Comparison of ENCODE assay signal across 1 cellular context in genomic region chr16:68590201-68590994, GRCh38.
A peak's percentile ranks its signal among the peaks of the same experiment; 100 is the strongest.
TF ChIP-seq lines count a peak whose summit lies in the region.

No MANE protein-coding gene starts in this region.

TF ChIP-seq in HepG2, 621 proteins besides CTCF, POLR2A, EP300 and RAD21 (continues in another document):
- TF ChIP-seq, protein P1, sequence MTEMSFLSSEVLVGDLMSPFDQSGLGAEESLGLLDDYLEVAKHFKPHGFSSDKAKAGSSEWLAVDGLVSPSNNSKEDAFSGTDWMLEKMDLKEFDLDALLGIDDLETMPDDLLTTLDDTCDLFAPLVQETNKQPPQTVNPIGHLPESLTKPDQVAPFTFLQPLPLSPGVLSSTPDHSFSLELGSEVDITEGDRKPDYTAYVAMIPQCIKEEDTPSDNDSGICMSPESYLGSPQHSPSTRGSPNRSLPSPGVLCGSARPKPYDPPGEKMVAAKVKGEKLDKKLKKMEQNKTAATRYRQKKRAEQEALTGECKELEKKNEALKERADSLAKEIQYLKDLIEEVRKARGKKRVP (CRISPR knock-in tag; IDR thresholded peaks at IDR 0.05), result 0 out of 4 replicates have a peak, but pooled peaks of 1 of the 2 experiments have one; percentile 13
- no peak for TF ChIP-seq RARG (CRISPR knock-in tag; IDR thresholded peaks at IDR 0.05; ENCODE audit: low read depth)
- no peak for TF ChIP-seq GTF2F1 (IDR thresholded peaks at IDR 0.05; ENCODE audit: low read length)
- no peak for TF ChIP-seq ZNF607 (CRISPR knock-in tag; IDR thresholded peaks at IDR 0.05; ENCODE audit: borderline replicate concordance)
- no peak for TF ChIP-seq CHD2 (IDR thresholded peaks at IDR 0.05; ENCODE audit: low read depth, low read length)
- no peak for TF ChIP-seq MTF1 (CRISPR knock-in tag; IDR thresholded peaks at IDR 0.05)
- TF ChIP-seq ZBTB7A (CRISPR knock-in tag; IDR thresholded peaks at IDR 0.05), result peak; percentile 27; the same call in 1 of the 2 replicates
- no peak for TF ChIP-seq IRF2 (CRISPR knock-in tag; IDR thresholded peaks at IDR 0.05)
- TF ChIP-seq, protein P2, sequence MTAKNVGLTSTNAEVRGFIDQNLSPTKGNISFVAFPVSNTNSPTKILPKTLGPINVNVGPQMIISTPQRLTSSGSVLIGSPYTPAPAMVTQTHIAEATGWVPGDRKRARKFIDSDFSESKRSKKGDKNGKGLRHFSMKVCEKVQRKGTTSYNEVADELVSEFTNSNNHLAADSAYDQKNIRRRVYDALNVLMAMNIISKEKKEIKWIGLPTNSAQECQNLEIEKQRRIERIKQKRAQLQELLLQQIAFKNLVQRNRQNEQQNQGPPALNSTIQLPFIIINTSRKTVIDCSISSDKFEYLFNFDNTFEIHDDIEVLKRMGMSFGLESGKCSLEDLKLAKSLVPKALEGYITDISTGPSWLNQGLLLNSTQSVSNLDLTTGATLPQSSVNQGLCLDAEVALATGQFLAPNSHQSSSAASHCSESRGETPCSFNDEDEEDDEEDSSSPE (CRISPR knock-in tag; IDR thresholded peaks at IDR 0.05), result 0 out of 2 replicates have a peak, but pooled peaks have one; percentile 32
- peak; percentile 35; the same call in 1 of the 2 replicates for TF ChIP-seq ZBTB26 (CRISPR knock-in tag; IDR thresholded peaks at IDR 0.05; ENCODE audit: borderline replicate concordance)
- TF ChIP-seq RXRB (CRISPR knock-in tag; IDR thresholded peaks at IDR 0.05; ENCODE audit: borderline replicate concordance), result 0 out of 2 replicates have a peak, but pooled peaks have one; percentile 32
- TF ChIP-seq ZFP1 (CRISPR knock-in tag; IDR thresholded peaks at IDR 0.05), result no peak
- TF ChIP-seq, protein P3, sequence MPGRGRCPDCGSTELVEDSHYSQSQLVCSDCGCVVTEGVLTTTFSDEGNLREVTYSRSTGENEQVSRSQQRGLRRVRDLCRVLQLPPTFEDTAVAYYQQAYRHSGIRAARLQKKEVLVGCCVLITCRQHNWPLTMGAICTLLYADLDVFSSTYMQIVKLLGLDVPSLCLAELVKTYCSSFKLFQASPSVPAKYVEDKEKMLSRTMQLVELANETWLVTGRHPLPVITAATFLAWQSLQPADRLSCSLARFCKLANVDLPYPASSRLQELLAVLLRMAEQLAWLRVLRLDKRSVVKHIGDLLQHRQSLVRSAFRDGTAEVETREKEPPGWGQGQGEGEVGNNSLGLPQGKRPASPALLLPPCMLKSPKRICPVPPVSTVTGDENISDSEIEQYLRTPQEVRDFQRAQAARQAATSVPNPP (CRISPR knock-in tag; IDR thresholded peaks at IDR 0.05), result no peak
- no peak for TF ChIP-seq SOX5 (CRISPR knock-in tag; IDR thresholded peaks at IDR 0.05; ENCODE audit: borderline replicate concordance)
- no peak for TF ChIP-seq ZNF713 (CRISPR knock-in tag; IDR thresholded peaks at IDR 0.05)
- no peak for TF ChIP-seq ZHX2 (IDR thresholded peaks at IDR 0.05; ENCODE audit: low read depth)
- TF ChIP-seq ZHX2 (CRISPR knock-in tag; IDR thresholded peaks at IDR 0.05; ENCODE audit: borderline replicate concordance), result no peak
- TF ChIP-seq ZNF282 (IDR thresholded peaks at IDR 0.05; ENCODE audit: partially characterized antibody), result no peak
- TF ChIP-seq NR3C1 (CRISPR knock-in tag; IDR thresholded peaks at IDR 0.05), result no peak
- no peak for TF ChIP-seq ZMYM2 (CRISPR knock-in tag; IDR thresholded peaks at IDR 0.05)
- TF ChIP-seq MLLT10 (CRISPR knock-in tag; IDR thresholded peaks at IDR 0.05), result no peak
- peak; percentile 73; the same call in 1 of the 2 replicates for TF ChIP-seq MTA1 (CRISPR knock-in tag; IDR thresholded peaks at IDR 0.05; ENCODE audit: borderline replicate concordance)
- TF ChIP-seq, protein P4, sequence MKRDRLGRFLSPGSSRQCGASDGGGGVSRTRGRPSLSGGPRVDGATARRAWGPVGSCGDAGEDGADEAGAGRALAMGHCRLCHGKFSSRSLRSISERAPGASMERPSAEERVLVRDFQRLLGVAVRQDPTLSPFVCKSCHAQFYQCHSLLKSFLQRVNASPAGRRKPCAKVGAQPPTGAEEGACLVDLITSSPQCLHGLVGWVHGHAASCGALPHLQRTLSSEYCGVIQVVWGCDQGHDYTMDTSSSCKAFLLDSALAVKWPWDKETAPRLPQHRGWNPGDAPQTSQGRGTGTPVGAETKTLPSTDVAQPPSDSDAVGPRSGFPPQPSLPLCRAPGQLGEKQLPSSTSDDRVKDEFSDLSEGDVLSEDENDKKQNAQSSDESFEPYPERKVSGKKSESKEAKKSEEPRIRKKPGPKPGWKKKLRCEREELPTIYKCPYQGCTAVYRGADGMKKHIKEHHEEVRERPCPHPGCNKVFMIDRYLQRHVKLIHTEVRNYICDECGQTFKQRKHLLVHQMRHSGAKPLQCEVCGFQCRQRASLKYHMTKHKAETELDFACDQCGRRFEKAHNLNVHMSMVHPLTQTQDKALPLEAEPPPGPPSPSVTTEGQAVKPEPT (CRISPR knock-in tag; IDR thresholded peaks at IDR 0.05; ENCODE audit: low read depth), result 0 out of 2 replicates have a peak, but pooled peaks have one; percentile 70
- TF ChIP-seq ZNF619 (CRISPR knock-in tag; IDR thresholded peaks at IDR 0.05), result peak; percentile 72; the same call in 1 of the 2 replicates
- TF ChIP-seq, protein P5, sequence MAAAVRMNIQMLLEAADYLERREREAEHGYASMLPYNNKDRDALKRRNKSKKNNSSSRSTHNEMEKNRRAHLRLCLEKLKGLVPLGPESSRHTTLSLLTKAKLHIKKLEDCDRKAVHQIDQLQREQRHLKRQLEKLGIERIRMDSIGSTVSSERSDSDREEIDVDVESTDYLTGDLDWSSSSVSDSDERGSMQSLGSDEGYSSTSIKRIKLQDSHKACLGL (CRISPR knock-in tag; IDR thresholded peaks at IDR 0.05), result no peak
- no peak for TF ChIP-seq ARNT (IDR thresholded peaks at IDR 0.05)
- no peak for TF ChIP-seq PAF1 (CRISPR knock-in tag; IDR thresholded peaks at IDR 0.05)
- TF ChIP-seq ZFP41 (CRISPR knock-in tag; IDR thresholded peaks at IDR 0.05; ENCODE audit: borderline replicate concordance), result peak; percentile 58; the same call in 1 of the 2 replicates
- no peak for TF ChIP-seq MTA3 (CRISPR knock-in tag; IDR thresholded peaks at IDR 0.05)
- TF ChIP-seq THAP11 (CRISPR knock-in tag; IDR thresholded peaks at IDR 0.05), result peak; percentile 62; the same call in 1 of the 2 replicates
- TF ChIP-seq, protein P6, sequence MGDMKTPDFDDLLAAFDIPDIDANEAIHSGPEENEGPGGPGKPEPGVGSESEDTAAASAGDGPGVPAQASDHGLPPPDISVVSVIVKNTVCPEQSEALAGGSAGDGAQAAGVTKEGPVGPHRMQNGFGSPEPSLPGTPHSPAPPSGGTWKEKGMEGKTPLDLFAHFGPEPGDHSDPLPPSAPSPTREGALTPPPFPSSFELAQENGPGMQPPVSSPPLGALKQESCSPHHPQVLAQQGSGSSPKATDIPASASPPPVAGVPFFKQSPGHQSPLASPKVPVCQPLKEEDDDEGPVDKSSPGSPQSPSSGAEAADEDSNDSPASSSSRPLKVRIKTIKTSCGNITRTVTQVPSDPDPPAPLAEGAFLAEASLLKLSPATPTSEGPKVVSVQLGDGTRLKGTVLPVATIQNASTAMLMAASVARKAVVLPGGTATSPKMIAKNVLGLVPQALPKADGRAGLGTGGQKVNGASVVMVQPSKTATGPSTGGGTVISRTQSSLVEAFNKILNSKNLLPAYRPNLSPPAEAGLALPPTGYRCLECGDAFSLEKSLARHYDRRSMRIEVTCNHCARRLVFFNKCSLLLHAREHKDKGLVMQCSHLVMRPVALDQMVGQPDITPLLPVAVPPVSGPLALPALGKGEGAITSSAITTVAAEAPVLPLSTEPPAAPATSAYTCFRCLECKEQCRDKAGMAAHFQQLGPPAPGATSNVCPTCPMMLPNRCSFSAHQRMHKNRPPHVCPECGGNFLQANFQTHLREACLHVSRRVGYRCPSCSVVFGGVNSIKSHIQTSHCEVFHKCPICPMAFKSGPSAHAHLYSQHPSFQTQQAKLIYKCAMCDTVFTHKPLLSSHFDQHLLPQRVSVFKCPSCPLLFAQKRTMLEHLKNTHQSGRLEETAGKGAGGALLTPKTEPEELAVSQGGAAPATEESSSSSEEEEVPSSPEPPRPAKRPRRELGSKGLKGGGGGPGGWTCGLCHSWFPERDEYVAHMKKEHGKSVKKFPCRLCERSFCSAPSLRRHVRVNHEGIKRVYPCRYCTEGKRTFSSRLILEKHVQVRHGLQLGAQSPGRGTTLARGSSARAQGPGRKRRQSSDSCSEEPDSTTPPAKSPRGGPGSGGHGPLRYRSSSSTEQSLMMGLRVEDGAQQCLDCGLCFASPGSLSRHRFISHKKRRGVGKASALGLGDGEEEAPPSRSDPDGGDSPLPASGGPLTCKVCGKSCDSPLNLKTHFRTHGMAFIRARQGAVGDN (CRISPR knock-in tag; IDR thresholded peaks at IDR 0.05), result peak; percentile 77
- peak; percentile 71; the same call in 1 of the 2 replicates for TF ChIP-seq REPIN1 (CRISPR knock-in tag; IDR thresholded peaks at IDR 0.05; ENCODE audit: borderline replicate concordance, low read depth)
- peak; percentile 39; the same call in 1 of the 2 replicates for TF ChIP-seq ZFX (CRISPR knock-in tag; IDR thresholded peaks at IDR 0.05; ENCODE audit: low read depth)
- no peak for TF ChIP-seq DDIT3 (CRISPR knock-in tag; IDR thresholded peaks at IDR 0.05)
- no peak; the same call in 1 of the 2 replicates for TF ChIP-seq TFAP4 (IDR thresholded peaks at IDR 0.05; ENCODE audit: borderline replicate concordance, low read depth)
- TF ChIP-seq ZNF569 (CRISPR knock-in tag; IDR thresholded peaks at IDR 0.05; ENCODE audit: borderline replicate concordance), result no peak
- no peak for TF ChIP-seq TAF1 (CRISPR knock-in tag; IDR thresholded peaks at IDR 0.05)
- TF ChIP-seq ZNF570 (CRISPR knock-in tag; IDR thresholded peaks at IDR 0.05; ENCODE audit: borderline replicate concordance), result no peak
- no peak for TF ChIP-seq ZNF563 (CRISPR knock-in tag; IDR thresholded peaks at IDR 0.05)
- no peak for TF ChIP-seq KMT2A (CRISPR knock-in tag; IDR thresholded peaks at IDR 0.05)
- TF ChIP-seq KLF16 (CRISPR knock-in tag; IDR thresholded peaks at IDR 0.05), result peak in 1 of 2 experiments; percentile 65; a peak in 1 of 4 replicates
- no peak for TF ChIP-seq ZFP37 (CRISPR knock-in tag; IDR thresholded peaks at IDR 0.05; ENCODE audit: borderline replicate concordance)
- 0 out of 2 replicates have a peak, but pooled peaks have one; percentile 42 for TF ChIP-seq CBFB (CRISPR knock-in tag; IDR thresholded peaks at IDR 0.05)
- no peak for TF ChIP-seq ZNF776 (CRISPR knock-in tag; IDR thresholded peaks at IDR 0.05)
- TF ChIP-seq SMARCC2 (IDR thresholded peaks at IDR 0.05), result no peak
- TF ChIP-seq ZNF383 (CRISPR knock-in tag; IDR thresholded peaks at IDR 0.05; ENCODE audit: borderline replicate concordance), result no peak
- peak; percentile 88 for TF ChIP-seq ZNF556 (CRISPR knock-in tag; IDR thresholded peaks at IDR 0.05; ENCODE audit: borderline replicate concordance)
- no peak for TF ChIP-seq RBFOX2 (IDR thresholded peaks at IDR 0.05; ENCODE audit: low read depth, low read length)
